In genomic region chr7:149753370-149754233, GRCh38 we compare ENCODE assay signal across 8 cellular contexts. TPM values are rescaled to one million over a fixed set of nuclear protein-coding genes. Genes with fewer than 3 reads are reported as not detected.
DNase-seq lines count a peak whose midpoint lies in the region; ATAC-seq lines count a peak whose summit lies in the region.

No MANE protein-coding gene starts in this region.

- H3K4me1 ChIP-seq in mesenchymal stem cell (ENCODE audit: control insufficient read depth, insufficient read depth, low read depth, low read length): no peaks in the 10 kb centered on the region

- H2BK15ac ChIP-seq in mesenchymal stem cell (ENCODE audit: low read depth, poor library complexity, severe bottlenecking): no peak overlapping the region

- no peak overlapping the region for H3K4me2 ChIP-seq in mesenchymal stem cell (ENCODE audit: low read length, poor library complexity, severe bottlenecking)

- no peak overlapping the region for H2BK5ac ChIP-seq in mesenchymal stem cell (ENCODE audit: low read depth, low read length, poor library complexity, severe bottlenecking)

- peaks cover 22 to 33% of the 10 kb centered on the region in 2 experiments for H3K27me3 ChIP-seq in mesenchymal stem cell (ENCODE audit: control insufficient read depth in 1 of 2, insufficient read depth in 1 of 2, low read length in 2 of 2)

- DNase-seq in COR-L47 (lab: John Stamatoyannopoulos, UW) (peak; percentile 45), HuH-7.5 (ENCODE audit: low spot score) (peak; percentile 63), T47D (ENCODE audit: low read depth in 1 of 2, low spot score in 1 of 2) (peak; percentile 57 to 78), mesenchymal stem cell (peak; percentile 55), cerebellum (ENCODE audit: low spot score) (no peak), mucosa of gallbladder (ENCODE audit: low spot score) (no peak), NOMO-1 treated with dmso at 0.1 percent for 144 hours (lab: John Stamatoyannopoulos, UW; ENCODE audit: unreplicated experiment) (no peak)

- H2AK5ac ChIP-seq in mesenchymal stem cell (ENCODE audit: low read length, severe bottlenecking): no peak overlapping the region

- no peak overlapping the region for H3K4me3 ChIP-seq in mesenchymal stem cell (ENCODE audit: insufficient read depth in 1 of 2, low read depth in 1 of 2, low read length in 2 of 2)

- no peak overlapping the region for H3K9ac ChIP-seq in mesenchymal stem cell (ENCODE audit: low read length)

- no peaks in the 10 kb centered on the region for H3K36me3 ChIP-seq in mesenchymal stem cell (ENCODE audit: control insufficient read depth in 1 of 2, insufficient read depth in 2 of 2, low read depth in 1 of 2, low read length in 2 of 2)

- H3K9me3 ChIP-seq in mesenchymal stem cell (ENCODE audit: control insufficient read depth, low read length): no peaks in the 10 kb centered on the region

- no peak overlapping the region for H4K8ac ChIP-seq in mesenchymal stem cell (ENCODE audit: low read length)

- no peak overlapping the region for H3K18ac ChIP-seq in mesenchymal stem cell (ENCODE audit: low read depth in 1 of 2, low read length in 2 of 2)

- 60% methylated on average over 20 of the region's 20 CpGs for whole genome bisulfite sequencing in mesenchymal stem cell

- no peak overlapping the region for H3K14ac ChIP-seq in mesenchymal stem cell (ENCODE audit: low read length in 2 of 2)

- H2BK12ac ChIP-seq in mesenchymal stem cell (ENCODE audit: low read length in 2 of 2): no peak overlapping the region

- ATAC-seq in HG03432 (IDR thresholded peaks at IDR 0.05; ENCODE audit: unreplicated experiment): no peak

- H3K23ac ChIP-seq in mesenchymal stem cell (ENCODE audit: low read length in 2 of 2): no peak overlapping the region

- H3K79me1 ChIP-seq in mesenchymal stem cell (replicated peaks; ENCODE audit: low read length, poor library complexity, severe bottlenecking): no peaks in the 10 kb centered on the region

- no peak overlapping the region for H4K91ac ChIP-seq in mesenchymal stem cell (ENCODE audit: low read length)

- in situ Hi-C loops in T47D (cut with HindIII; ENCODE audit: low pct_unique_long_range_greater_than_20kb, low sequenced_read_pairs): no loop called here

- H2BK120ac ChIP-seq in mesenchymal stem cell (ENCODE audit: low read depth, low read length): no peak overlapping the region

- no peak overlapping the region for H2AFZ ChIP-seq in mesenchymal stem cell (ENCODE audit: low read depth, low read length)

- no peak overlapping the region for H3K4ac ChIP-seq in mesenchymal stem cell (ENCODE audit: low read depth in 1 of 2, low read length in 2 of 2)

- no peak overlapping the region for H3K27ac ChIP-seq in mesenchymal stem cell (ENCODE audit: low read length, poor library complexity, severe bottlenecking)

RNA-seq across cellular contexts. Expression of gene ZNF467, which starts 19.8 kb away (rescaled TPM):
- polyA plus RNA-seq in mesenchymal stem cell (2013, experiment 1 of 2): 14.4 TPM
- polyA plus RNA-seq in mesenchymal stem cell (2013, experiment 2 of 2): 14.5 TPM
- total RNA-seq in cerebellum: 3.2 TPM
- total RNA-seq in mucosa of gallbladder: 31.1 TPM

Comparison
In these comparisons a context has a peak if more than half of its experiments do, and no peak if none do; other contexts are left out.
1. DNase-seq: peak in COR-L47 (single experiment), HuH-7.5 (single experiment), T47D (2 of 2) and mesenchymal stem cell (single experiment); none in cerebellum (single experiment), mucosa of gallbladder (single experiment) and NOMO-1 treated with dmso at 0.1 percent for 144 hours (single experiment).